ENCODE assay signal across 18 cellular contexts in genomic region chr10:47225186-47225927, GRCh38.
DNase-seq lines count a peak whose midpoint lies in the region; ATAC-seq, FAIRE-seq and TF ChIP-seq lines count a peak whose summit lies in the region.
"Had no signal": no experiment of that assay in that cellular context is flagged by ENCODE, and none has a peak within 500 bp of the region (broad histone marks: within the 10 kb centered on the region; RNA-seq: fewer than 3 reads in every experiment).

No MANE protein-coding gene starts in this region.

- ATAC-seq in HepG2, result no peak
- no peak for ATAC-seq in right lobe of liver
- 0 out of 3 replicates have a peak, but pooled peaks have one; percentile 50 for ATAC-seq in K562
- no peak for ATAC-seq in gastroesophageal sphincter

- H4K20me1 ChIP-seq in HepG2 (ENCODE audit: insufficient read depth, low read length) (no peaks in the 10 kb centered on the region), K562 (replicated peaks; ENCODE audit: control insufficient read depth, insufficient read depth, low read length) (no peaks in the 10 kb centered on the region)

- no peaks in the 10 kb centered on the region for H3K9me3 ChIP-seq in HepG2 (ENCODE audit: low read length)
- H3K9me3 ChIP-seq in right lobe of liver, result no peaks in the 10 kb centered on the region
- no peaks in the 10 kb centered on the region for H3K9me3 ChIP-seq in K562 (replicated peaks; ENCODE audit: control insufficient read depth, insufficient read depth, low read depth, low read length)
- peaks cover 0 to 10% (median 0%) of the 10 kb centered on the region in 3 donors for H3K9me3 ChIP-seq in gastroesophageal sphincter
- H3K9me3 ChIP-seq: SJSA1 had no signal

- in situ Hi-C loops in HepG2 (cut with HindIII; ENCODE audit: extremely low pct_ligation_motif_present, low pct_unique_long_range_greater_than_20kb) (no loop called here), K562 (cut with MboI) (no loop called here)

- no peak overlapping the region for H3K27ac ChIP-seq in HepG2 (ENCODE audit: extremely low read length, insufficient read depth, low read length)
- H3K27ac ChIP-seq in right lobe of liver, result no peak overlapping the region
- no peak overlapping the region for H3K27ac ChIP-seq in K562 (ENCODE audit: extremely low read depth, low read depth, low read length)
- no peak overlapping the region for H3K27ac ChIP-seq in gastroesophageal sphincter
- H3K27ac ChIP-seq: 22Rv1, PC-9, SJSA1 had no signal

- BruUV-seq in HepG2 (replicated peaks; lab: Mats Ljungman, UMichigan) (no TSS peak), K562 (replicated peaks; lab: Mats Ljungman, UMichigan) (no TSS peak)

- H3K4me1 ChIP-seq in HepG2 (ENCODE audit: insufficient read depth, low read length) (no peaks in the 10 kb centered on the region), right lobe of liver (no peaks in the 10 kb centered on the region), K562 (replicated peaks in 1 of 2; ENCODE audit: control insufficient read depth in 2 of 2, insufficient read depth in 2 of 2, low read length in 2 of 2) (no peaks in the 10 kb centered on the region), gastroesophageal sphincter (peaks cover 0 to 3% (median 0%) of the 10 kb centered on the region in 3 donors)
- H3K4me1 ChIP-seq: SJSA1 had no signal

- no peak overlapping the region for H3K4me3 Mint-ChIP-seq in CD14-positive monocyte
- H3K4me3 Mint-ChIP-seq: B cell; CD4-positive, alpha-beta memory T cell; IgD-negative memory B cell had no signal

- FAIRE-seq in HepG2 (lab: Jason Lieb, UNC) (no peak), K562 (lab: Jason Lieb, UNC) (no peak)
- FAIRE-seq: GM12892 had no signal

- TF ChIP-seq EP300 in HepG2 (IDR thresholded peaks at IDR 0.05; ENCODE audit: low read depth in 2 of 2, low read length in 2 of 2), result no peak
- no peak for TF ChIP-seq EP300 in HepG2 (CRISPR knock-in tag; IDR thresholded peaks at IDR 0.05; ENCODE audit: borderline replicate concordance)
- no peak for TF ChIP-seq EP300 in K562 (IDR thresholded peaks at IDR 0.05; ENCODE audit: low read length)
- TF ChIP-seq EP300 in gastroesophageal sphincter (IDR thresholded peaks at IDR 0.05), result no peak

- H3K9me1 ChIP-seq in K562 (ENCODE audit: control insufficient read depth, insufficient read depth, low read length), result no peaks in the 10 kb centered on the region

- POLR2A ChIA-PET in HepG2 (lab: Yijun Ruan, JAX), result no interaction called here
- POLR2A ChIA-PET in K562 (lab: Yijun Ruan, JAX), result interaction anchor here (0.5 to 2.2 kb wide), 6 partner anchors 8 to 1474 kb away, joined by 3 to 8 read pairs (median 3); no protein-coding TSS in a partner anchor

- TF ChIP-seq POLR2A in HepG2 (IDR thresholded peaks at IDR 0.05; ENCODE audit: insufficient read depth in 1 of 2, low read depth in 2 of 2, low read length in 2 of 2), result no peak
- TF ChIP-seq POLR2A in right lobe of liver (IDR thresholded peaks at IDR 0.05), result no peak
- TF ChIP-seq POLR2A in K562 (conservative IDR thresholded peaks at IDR 0.05), result no peak
- no peak for TF ChIP-seq POLR2A in gastroesophageal sphincter (IDR thresholded peaks at IDR 0.05)

- peaks cover 11% of the 10 kb centered on the region for H3K4me1 Mint-ChIP-seq in CD14-positive monocyte
- H3K4me1 Mint-ChIP-seq: B cell had no signal

- H3K79me2 ChIP-seq in HepG2 (ENCODE audit: insufficient read depth, low read length) (no peaks in the 10 kb centered on the region), K562 (ENCODE audit: control insufficient read depth, insufficient read depth, low read length) (no peaks in the 10 kb centered on the region)

- H3K27me3 Mint-ChIP-seq in CD14-positive monocyte (ENCODE audit: low read depth in 3 of 3), result peaks cover 0 to 11% (median 2%) of the 10 kb centered on the region in 3 donors
- H3K27me3 Mint-ChIP-seq: CD4-positive, alpha-beta memory T cell; IgD-negative memory B cell had no signal

- H3K9ac ChIP-seq in HepG2 (ENCODE audit: insufficient read depth, low read depth, low read length) (no peak overlapping the region), K562 (ENCODE audit: insufficient read depth in 1 of 2, low read depth in 2 of 2, low read length in 2 of 2) (no peak overlapping the region)

- DNase-seq in DMS53 (lab: John Stamatoyannopoulos, UW), result peak; percentile 8
- no peak for DNase-seq in DMS53 treated with DMSO at 0.1 percent for 48 hours (lab: John Stamatoyannopoulos, UW; ENCODE audit: unreplicated experiment)
- DNase-seq in HepG2 (ENCODE audit: low spot score), result no peak
- no peak for DNase-seq in right lobe of liver
- no peak for DNase-seq in K562 (ENCODE audit: extremely low read depth in 1 of 4, low spot score in 3 of 4)
- DNase-seq in NOMO-1 treated with dmso at 0.1 percent for 144 hours (lab: John Stamatoyannopoulos, UW; ENCODE audit: unreplicated experiment), result no peak
- DNase-seq in CD14-positive monocyte (ENCODE audit: low spot score), result no peak
- DNase-seq: CD4-positive, alpha-beta memory T cell; NCI-H146; NCI-H2081; NCI-H748 treated with DMSO at 0.1 percent for 48 hours; PC-9 had no signal

- H3K4me2 ChIP-seq in HepG2 (ENCODE audit: low read depth, low read length), result no peak overlapping the region
- no peak overlapping the region for H3K4me2 ChIP-seq in K562 (ENCODE audit: insufficient read depth, low read length)
- H3K4me2 ChIP-seq: PC-9 had no signal

- no peak for TF ChIP-seq RAD21 in HepG2 (CRISPR knock-in tag; IDR thresholded peaks at IDR 0.05)
- TF ChIP-seq RAD21 in K562 (CRISPR knock-in tag; conservative IDR thresholded peaks at IDR 0.05 in 1 of 2, IDR thresholded peaks at IDR 0.05 in 1 of 2), result no peak

- intact Hi-C loops in HepG2 (cut with micrococcal nuclease; ENCODE audit: unreplicated experiment) (no loop called here), right lobe of liver (cut with DNase I) (no loop called here), K562 (cut with micrococcal nuclease) (no loop called here), CD14-positive monocyte (cut with micrococcal nuclease) (no loop called here)

- TF ChIP-seq CTCF in HepG2 (CRISPR knock-in tag; IDR thresholded peaks at IDR 0.05) (peak; percentile 18; the same call in 1 of the 2 replicates), right lobe of liver (IDR thresholded peaks at IDR 0.05) (no peak), K562 (IDR thresholded peaks at IDR 0.05 in 2 of 3, conservative IDR thresholded peaks at IDR 0.05 in 1 of 3; ENCODE audit: insufficient read depth in 2 of 3, low read depth in 1 of 3, low read length in 3 of 3) (peak in 1 of 3 experiments; percentile 14; a peak in 2 of 6 replicates), gastroesophageal sphincter (IDR thresholded peaks at IDR 0.05) (no peak), CD14-positive monocyte (IDR thresholded peaks at IDR 0.05) (no peak)

- peak overlapping the region in 2 of 7 donors; percentile 33 to 68 for H3K27ac Mint-ChIP-seq in CD14-positive monocyte
- H3K27ac Mint-ChIP-seq: B cell had no signal

- no peak overlapping the region for H2AFZ ChIP-seq in HepG2 (ENCODE audit: low read length)
- no peak overlapping the region for H2AFZ ChIP-seq in K562 (ENCODE audit: low read depth, low read length)
- H2AFZ ChIP-seq: PC-9 had no signal

- H3K27me3 ChIP-seq in HepG2 (ENCODE audit: control insufficient read depth in 1 of 2, insufficient read depth in 2 of 2, low read length in 2 of 2) (no peaks in the 10 kb centered on the region; a peak in 2 of 5 replicates), right lobe of liver (no peaks in the 10 kb centered on the region), K562 (ENCODE audit: control insufficient read depth in 2 of 2, insufficient read depth in 2 of 2, low read length in 2 of 2) (peaks cover 0 to 29% of the 10 kb centered on the region in 2 experiments; a peak in 2 of 5 replicates), gastroesophageal sphincter (no peaks in the 10 kb centered on the region)

- H3K4me3 ChIP-seq in HepG2 (replicated peaks in 1 of 3; ENCODE audit: insufficient read depth in 1 of 3, low read depth in 2 of 3, low read length in 3 of 3) (no peak overlapping the region), right lobe of liver (no peak overlapping the region), K562 (no peak overlapping the region), gastroesophageal sphincter (no peak overlapping the region)
- H3K4me3 ChIP-seq: PC-9, SJSA1 had no signal

- 21% methylated on average over 5 of the region's 8 CpGs for WGBS in HepG2 (ENCODE audit: low lambda C conversion rate)
- WGBS in right lobe of liver (ENCODE audit: insufficient coverage, low coverage, low lambda C conversion rate, missing lambda C conversion rate), result 78% methylated on average over 7 of the region's 8 CpGs
- WGBS in K562 (ENCODE audit: insufficient coverage, low coverage, missing lambda C conversion rate), result 3% methylated on average over 8 of the region's 8 CpGs
- 88% methylated on average over 5 of the region's 8 CpGs; no CpG with 5 or more reads in 1 of the 2 donors for WGBS in gastroesophageal sphincter (ENCODE audit: low coverage in 1 of 2), 2 donors

- no peaks in the 10 kb centered on the region for H3K36me3 ChIP-seq in HepG2 (replicated peaks in 1 of 2; ENCODE audit: control insufficient read depth in 1 of 2, insufficient read depth in 2 of 2, low read length in 2 of 2)
- no peaks in the 10 kb centered on the region for H3K36me3 ChIP-seq in right lobe of liver
- H3K36me3 ChIP-seq in K562 (ENCODE audit: control insufficient read depth, insufficient read depth, low read length), result no peaks in the 10 kb centered on the region
- no peaks in the 10 kb centered on the region for H3K36me3 ChIP-seq in gastroesophageal sphincter
- H3K36me3 ChIP-seq: SJSA1 had no signal

- CTCF ChIA-PET in HepG2 (lab: Yijun Ruan, JAX; ENCODE audit: low intra/inter-chr PET ratio, low total read pairs), result no interaction called here
- CTCF ChIA-PET in K562 (lab: Yijun Ruan, JAX; ENCODE audit: low intra/inter-chr PET ratio), result interaction anchor here (1.4 kb wide), 1 partner anchor 177 kb away, joined by 5 read pairs; no protein-coding TSS in a partner anchor

- H3K36me3 Mint-ChIP-seq in CD14-positive monocyte, result peaks cover 0 to 4% of the 10 kb centered on the region in 2 donors
- H3K36me3 Mint-ChIP-seq: IgD-negative memory B cell had no signal

- peaks cover 3 to 6% (median 5%) of the 10 kb centered on the region in 7 donors for H3K9me3 Mint-ChIP-seq in CD14-positive monocyte

TF ChIP-seq in HepG2, 621 proteins besides CTCF, POLR2A, EP300 and RAD21 (continues in another document):
- TF ChIP-seq NR1H2 (CRISPR knock-in tag; IDR thresholded peaks at IDR 0.05; ENCODE audit: borderline replicate concordance, low read depth) (no peak), CREM (IDR thresholded peaks at IDR 0.05) (no peak), CREM (CRISPR knock-in tag; IDR thresholded peaks at IDR 0.05) (no peak), MXD4 (CRISPR knock-in tag; IDR thresholded peaks at IDR 0.05) (no peak), ZNF614 (CRISPR knock-in tag; IDR thresholded peaks at IDR 0.05; ENCODE audit: borderline replicate concordance) (no peak), ZNF678 (CRISPR knock-in tag; IDR thresholded peaks at IDR 0.05) (no peak)

TF ChIP-seq in K562, 482 proteins besides CTCF, POLR2A, EP300 and RAD21 (continues in another document):
- no peak for TF ChIP-seq NFIC (IDR thresholded peaks at IDR 0.05)
- TF ChIP-seq NFYB (IDR thresholded peaks at IDR 0.05; ENCODE audit: extremely low read depth, insufficient read length), result no peak
- no peak for TF ChIP-seq RBM14 (IDR thresholded peaks at IDR 0.05; ENCODE audit: borderline replicate concordance, insufficient read depth, low read depth, low read length)
- no peak for TF ChIP-seq BCL6 (CRISPR knock-in tag; IDR thresholded peaks at IDR 0.05)
- TF ChIP-seq COPS2 (conservative IDR thresholded peaks at IDR 0.05), result no peak
